In the genomic region with DNA sequence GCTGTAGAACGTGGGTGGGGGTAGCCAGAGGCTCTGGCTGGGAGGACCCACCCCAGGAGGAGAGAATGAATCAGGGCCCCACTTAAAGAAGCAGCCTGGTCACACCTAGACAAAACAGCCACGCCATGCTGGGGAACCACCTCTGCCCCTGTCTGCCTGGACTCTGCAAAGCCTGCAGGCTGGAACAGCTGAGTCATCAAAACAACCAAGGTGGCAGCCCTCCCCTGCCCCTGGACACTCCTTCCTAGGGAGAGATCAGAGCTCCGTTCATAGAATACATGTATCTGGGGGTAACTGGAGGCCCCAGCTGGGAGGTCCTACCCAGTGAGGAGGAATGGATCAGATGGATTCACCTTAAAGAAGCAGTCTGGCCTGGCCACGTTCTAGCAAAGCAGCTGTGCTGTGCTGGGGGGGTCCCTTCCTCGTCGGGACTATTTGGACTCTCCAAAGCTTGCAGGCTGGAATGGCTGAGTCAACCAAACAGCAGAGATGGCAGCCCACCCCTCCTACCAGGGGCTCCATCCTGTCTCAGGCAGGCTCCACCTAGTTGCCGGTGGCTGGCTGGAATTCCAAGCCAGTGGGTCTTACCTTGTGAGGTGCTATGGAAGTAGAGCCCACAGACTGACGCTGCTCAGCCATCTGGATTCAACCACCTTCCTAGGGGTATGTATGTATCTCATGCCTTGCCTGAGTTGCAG, we compare ENCODE assay signal across 2 cellular contexts.
TF ChIP-seq lines count a peak whose summit lies in the region.

No MANE protein-coding gene starts in this region.

TF ChIP-seq in GM23338, 12 proteins besides CTCF, POLR2A, EP300 and RAD21:
- TF ChIP-seq EZH2 (IDR thresholded peaks at IDR 0.05; ENCODE audit: low read depth, unreplicated experiment) (no peak), NANOG (IDR thresholded peaks at IDR 0.05; ENCODE audit: borderline replicate concordance) (no peak), EZH2phosphoT487 (IDR thresholded peaks at IDR 0.05; ENCODE audit: unreplicated experiment) (no peak), STAT1 (IDR thresholded peaks at IDR 0.05; ENCODE audit: unreplicated experiment) (no peak), ZNF114 (CRISPR knock-in tag; IDR thresholded peaks at IDR 0.05) (no peak), CREB1 (CRISPR knock-in tag; IDR thresholded peaks at IDR 0.05; ENCODE audit: low read depth) (no peak)

TF ChIP-seq in H1, 55 proteins besides CTCF, POLR2A, EP300 and RAD21:
- TF ChIP-seq RXRA (IDR thresholded peaks at IDR 0.05; ENCODE audit: insufficient read depth, low read depth, low read length) (no peak), MAFK (IDR thresholded peaks at IDR 0.05; ENCODE audit: low read depth, low read length) (peak; percentile 62; the same call in 1 of the 2 replicates), MAX (IDR thresholded peaks at IDR 0.05) (no peak)
